In genomic region chr1:99645699-99646531, GRCh38 we compare ENCODE assay signal across 1 cellular context.
A peak's percentile ranks its signal among the peaks of the same experiment; 100 is the strongest.
TF ChIP-seq lines count a peak whose summit lies in the region.

PALMD (plus strand) TSS chr1:99646113; CDS start chr1:99646318, 205 bp downstream.

TF ChIP-seq in HepG2, 621 proteins besides CTCF, POLR2A, EP300 and RAD21 (continued from another document and continues in another):
- TF ChIP-seq ZNF33B (CRISPR knock-in tag; IDR thresholded peaks at IDR 0.05) (0 out of 2 replicates have a peak, but pooled peaks have one; percentile 80), HMGXB3 (CRISPR knock-in tag; IDR thresholded peaks at IDR 0.05; ENCODE audit: borderline replicate concordance) (no peak), AGO1 (IDR thresholded peaks at IDR 0.05; ENCODE audit: low read depth, low read length, poor library complexity, severe bottlenecking) (no peak), ZNF552 (CRISPR knock-in tag; IDR thresholded peaks at IDR 0.05; ENCODE audit: borderline replicate concordance) (no peak), BATF2 (CRISPR knock-in tag; IDR thresholded peaks at IDR 0.05) (no peak), MZF1 (CRISPR knock-in tag; IDR thresholded peaks at IDR 0.05; ENCODE audit: borderline replicate concordance) (no peak), MXD4 (CRISPR knock-in tag; IDR thresholded peaks at IDR 0.05) (peak; percentile 63), TAF1 (CRISPR knock-in tag; IDR thresholded peaks at IDR 0.05) (peak; percentile 67), JARID2 (CRISPR knock-in tag; IDR thresholded peaks at IDR 0.05; ENCODE audit: insufficient replicate concordance) (no peak), POGZ (CRISPR knock-in tag; IDR thresholded peaks at IDR 0.05) (no peak; the same call in 1 of the 2 replicates), ZNF484 (CRISPR knock-in tag; IDR thresholded peaks at IDR 0.05; ENCODE audit: borderline replicate concordance, low read depth) (no peak), SMAD3 (CRISPR knock-in tag; IDR thresholded peaks at IDR 0.05) (no peak), ZNF770 (CRISPR knock-in tag; IDR thresholded peaks at IDR 0.05) (no peak), U2AF2 (IDR thresholded peaks at IDR 0.05; ENCODE audit: low read depth, low read length) (no peak), ZNF121 (CRISPR knock-in tag; IDR thresholded peaks at IDR 0.05) (no peak), SP5 (CRISPR knock-in tag; IDR thresholded peaks at IDR 0.05; ENCODE audit: borderline replicate concordance, low read depth) (no peak), ZBTB10 (CRISPR knock-in tag; IDR thresholded peaks at IDR 0.05; ENCODE audit: borderline replicate concordance) (no peak), TRAFD1 (CRISPR knock-in tag; IDR thresholded peaks at IDR 0.05; ENCODE audit: borderline replicate concordance) (no peak), NR2F1 (CRISPR knock-in tag; IDR thresholded peaks at IDR 0.05) (0 out of 4 replicates have a peak, but pooled peaks of 1 of the 2 experiments have one; percentile 28), ZNF563 (CRISPR knock-in tag; IDR thresholded peaks at IDR 0.05) (peak; percentile 62; the same call in 1 of the 2 replicates), ZNF598 (CRISPR knock-in tag; IDR thresholded peaks at IDR 0.05; ENCODE audit: borderline replicate concordance) (peak; percentile 75; the same call in 1 of the 2 replicates), ZFP90 (CRISPR knock-in tag; IDR thresholded peaks at IDR 0.05; ENCODE audit: borderline replicate concordance) (no peak), MLXIP (CRISPR knock-in tag; IDR thresholded peaks at IDR 0.05; ENCODE audit: borderline replicate concordance) (no peak), HOXA9 (CRISPR knock-in tag; IDR thresholded peaks at IDR 0.05; ENCODE audit: borderline replicate concordance) (no peak), PBX3 (CRISPR knock-in tag; IDR thresholded peaks at IDR 0.05; ENCODE audit: borderline replicate concordance) (no peak), ZNF207 (IDR thresholded peaks at IDR 0.05; ENCODE audit: borderline replicate concordance) (no peak), E2F5 (CRISPR knock-in tag; conservative IDR thresholded peaks at IDR 0.05) (no peak), ERF (CRISPR knock-in tag; IDR thresholded peaks at IDR 0.05) (0 out of 2 replicates have a peak, but pooled peaks have one; percentile 24), RFX3 (CRISPR knock-in tag; IDR thresholded peaks at IDR 0.05) (no peak), ZFP36L2 (CRISPR knock-in tag; IDR thresholded peaks at IDR 0.05) (no peak), JUNB (CRISPR knock-in tag; IDR thresholded peaks at IDR 0.05; ENCODE audit: borderline replicate concordance) (no peak), CEBPB (IDR thresholded peaks at IDR 0.05; ENCODE audit: borderline replicate concordance, low read depth, low read length) (no peak), ZNF614 (CRISPR knock-in tag; IDR thresholded peaks at IDR 0.05; ENCODE audit: borderline replicate concordance) (no peak), MTA1 (CRISPR knock-in tag; IDR thresholded peaks at IDR 0.05; ENCODE audit: borderline replicate concordance) (no peak), NCOA1 (CRISPR knock-in tag; IDR thresholded peaks at IDR 0.05) (no peak), SP2 (CRISPR knock-in tag; IDR thresholded peaks at IDR 0.05) (no peak), HOXA7 (CRISPR knock-in tag; IDR thresholded peaks at IDR 0.05) (no peak), ZNF512B (CRISPR knock-in tag; IDR thresholded peaks at IDR 0.05; ENCODE audit: borderline replicate concordance) (0 out of 2 replicates have a peak, but pooled peaks have one; percentile 24), HNF4A (CRISPR knock-in tag; IDR thresholded peaks at IDR 0.05) (peak; percentile 3; the same call in 1 of the 2 replicates), HMGA1 (CRISPR knock-in tag; conservative IDR thresholded peaks at IDR 0.05) (no peak), ATAD3A (CRISPR knock-in tag; IDR thresholded peaks at IDR 0.05) (no peak), ZMAT5 (CRISPR knock-in tag; IDR thresholded peaks at IDR 0.05; ENCODE audit: borderline replicate concordance, low read depth) (no peak)
